ENCODE assay signal across 10 cellular contexts in genomic region chr1:156898151-156898550, GRCh38. TPM values are rescaled to one million over a fixed set of nuclear protein-coding genes. Genes with fewer than 3 reads are reported as not detected.
DNase-seq lines count a peak whose midpoint lies in the region; ATAC-seq and TF ChIP-seq lines count a peak whose summit lies in the region.
"Had no signal": no experiment of that assay in that cellular context is flagged by ENCODE, and none has a peak within 500 bp of the region (broad histone marks: within the 10 kb centered on the region; RNA-seq: fewer than 3 reads in every experiment).

No MANE protein-coding gene starts in this region.

- H3K36me3 Mint-ChIP-seq in activated naive CD8-positive, alpha-beta T cell treated with anti-CD3 and anti-CD28 coated beads for 36 hours = no peaks in the 10 kb centered on the region
- no peaks in the 10 kb centered on the region for H3K36me3 Mint-ChIP-seq in activated naive CD8-positive, alpha-beta T cell treated with anti-CD3 and anti-CD28 coated beads, Interleukin-2, amount 50 U/mL, for 24 hours (ENCODE audit: low read depth)

- no peak overlapping the region for H3K27ac Mint-ChIP-seq in activated naive CD8-positive, alpha-beta T cell treated with anti-CD3 and anti-CD28 coated beads for 36 hours
- H3K27ac Mint-ChIP-seq in activated naive CD8-positive, alpha-beta T cell treated with anti-CD3 and anti-CD28 coated beads, Interleukin-2, amount 50 U/mL, for 24 hours = no peak overlapping the region

- peaks cover 51% of the 10 kb centered on the region for H3K27me3 Mint-ChIP-seq in activated naive CD8-positive, alpha-beta T cell treated with anti-CD3 and anti-CD28 coated beads for 36 hours
- H3K27me3 Mint-ChIP-seq in activated naive CD8-positive, alpha-beta T cell treated with anti-CD3 and anti-CD28 coated beads, Interleukin-2, amount 50 U/mL, for 24 hours = peaks cover 43% of the 10 kb centered on the region

- no peaks in the 10 kb centered on the region for H3K27me3 ChIP-seq in vagina

- no peaks in the 10 kb centered on the region for H3K9me3 ChIP-seq in vagina

- peak; percentile 20 for DNase-seq in activated naive CD8-positive, alpha-beta T cell treated with anti-CD3 and anti-CD28 coated beads for 36 hours
- no peak for DNase-seq in activated naive CD8-positive, alpha-beta T cell treated with anti-CD3 and anti-CD28 coated beads, Interleukin-2, amount 50 U/mL, for 24 hours
- DNase-seq in dermis blood vessel endothelial cell (peak; percentile 97), lung microvascular endothelial cell (ENCODE audit: low read depth in 2 of 2) (peak; percentile 96 to 98), vagina (ENCODE audit: extremely low spot score in 2 of 2) (no peak), lower leg skin (ENCODE audit: low spot score in 2 of 2) (no peak), NCI-H82 (lab: John Stamatoyannopoulos, UW) (no peak)
- no peak for DNase-seq in activated CD4-positive, alpha-beta T cell treated with anti-CD3 and anti-CD28 coated beads, Interleukin-2, amount 50 U/mL, for 1 hour
- DNase-seq: NK-92 treated with Interleukin-12 subunit alpha and Interleukin-12 subunit beta, amount 100 ng/mL, for 24 hours; stimulated activated CD4-positive, alpha-beta T cell treated with anti-CD3 and anti-CD28 coated beads, Interleukin-4, amount 100 ng/mL, for 4 hours had no signal

- ATAC-seq in activated naive CD8-positive, alpha-beta T cell treated with anti-CD3 and anti-CD28 coated beads, Interleukin-2, amount 50 U/mL, for 24 hours = no peak

- no peak for TF ChIP-seq CTCF in vagina (IDR thresholded peaks at IDR 0.05)
- no peak for TF ChIP-seq CTCF in lower leg skin (IDR thresholded peaks at IDR 0.05)

- peaks cover 11% of the 10 kb centered on the region for H3K4me1 Mint-ChIP-seq in activated naive CD8-positive, alpha-beta T cell treated with anti-CD3 and anti-CD28 coated beads for 36 hours
- peaks cover 6% of the 10 kb centered on the region for H3K4me1 Mint-ChIP-seq in activated naive CD8-positive, alpha-beta T cell treated with anti-CD3 and anti-CD28 coated beads, Interleukin-2, amount 50 U/mL, for 24 hours

- H3K4me1 ChIP-seq in vagina = peaks cover 59% of the 10 kb centered on the region

- no peaks in the 10 kb centered on the region for H3K9me3 Mint-ChIP-seq in activated naive CD8-positive, alpha-beta T cell treated with anti-CD3 and anti-CD28 coated beads for 36 hours
- H3K9me3 Mint-ChIP-seq in activated naive CD8-positive, alpha-beta T cell treated with anti-CD3 and anti-CD28 coated beads, Interleukin-2, amount 50 U/mL, for 24 hours = no peaks in the 10 kb centered on the region

- TF ChIP-seq POLR2A in vagina (IDR thresholded peaks at IDR 0.05) (no peak), lower leg skin (IDR thresholded peaks at IDR 0.05) (no peak)

- WGBS in lower leg skin, 2 donors = 59% methylated on average over 12 to 13 of the region's 13 CpGs

- no peaks in the 10 kb centered on the region for H3K36me3 ChIP-seq in vagina

- H3K4me3 ChIP-seq in vagina = no peak overlapping the region
- H3K4me3 ChIP-seq in lower leg skin (ENCODE audit: low read depth, poor library complexity, severe bottlenecking) = no peak overlapping the region

- peak overlapping the region; percentile 89 for H3K27ac ChIP-seq in vagina

- intact Hi-C loops in vagina (cut with DNase I) (no loop called here), lower leg skin (cut with DNase I; ENCODE audit: low total_unique reads) (no loop called here)

- no peak overlapping the region for H3K4me3 Mint-ChIP-seq in activated naive CD8-positive, alpha-beta T cell treated with anti-CD3 and anti-CD28 coated beads for 36 hours
- no peak overlapping the region for H3K4me3 Mint-ChIP-seq in activated naive CD8-positive, alpha-beta T cell treated with anti-CD3 and anti-CD28 coated beads, Interleukin-2, amount 50 U/mL, for 24 hours

RNA-seq across cellular contexts. Expression of gene PEAR1, which starts 4.6 kb away (rescaled TPM):
- total RNA-seq in activated naive CD8-positive, alpha-beta T cell treated with anti-CD3 and anti-CD28 coated beads for 36 hours = not detected
- total RNA-seq in dermis blood vessel endothelial cell = 19.1 and 53.5 TPM in 2 replicates
- 10.2 and 16.3 TPM in 2 replicates for total RNA-seq in lung microvascular endothelial cell
- total RNA-seq in vagina = 11.5 TPM
- total RNA-seq in lower leg skin = 10 to 100 TPM in 1 of 4 donors, 1 to 10 TPM in 3; 2.1 to 10.2 (median 6.6) TPM

RNA-seq across cellular contexts. Expression of gene LRRC71, which starts 22.3 kb away (rescaled TPM):
- not detected for total RNA-seq in activated naive CD8-positive, alpha-beta T cell treated with anti-CD3 and anti-CD28 coated beads for 36 hours
- total RNA-seq in dermis blood vessel endothelial cell = 0.14 and 0.34 TPM in 2 replicates
- under 0.01 TPM in 2 replicates for total RNA-seq in lung microvascular endothelial cell
- not detected for total RNA-seq in vagina
- total RNA-seq in lower leg skin = not detected

RNA-seq across cellular contexts. Expression of gene NTRK1, which starts 37.5 kb away (rescaled TPM):
- 1 to 10 TPM; 3.4 to 4.0 TPM for total RNA-seq in activated naive CD8-positive, alpha-beta T cell treated with anti-CD3 and anti-CD28 coated beads for 36 hours
- total RNA-seq in dermis blood vessel endothelial cell (not detected in 2 replicates), lung microvascular endothelial cell (not detected in 2 replicates), vagina (2.9 TPM), lower leg skin (under 1 TPM in 1 of 4 donors, not detected in 3; 0.23 TPM)

RNA-seq across cellular contexts. Expression of gene INSRR, which starts 39.2 kb away (rescaled TPM):
- total RNA-seq in activated naive CD8-positive, alpha-beta T cell treated with anti-CD3 and anti-CD28 coated beads for 36 hours = under 1 TPM; 0.12 to 0.20 TPM
- total RNA-seq in dermis blood vessel endothelial cell (not detected in 2 replicates), lung microvascular endothelial cell (not detected in 2 replicates), vagina (not detected), lower leg skin (not detected)

Comparison
In these comparisons a context has a peak if more than half of its experiments do, and no peak if none do; other contexts are left out.
1. DNase-seq: peak in activated naive CD8-positive, alpha-beta T cell treated with anti-CD3 and anti-CD28 coated beads for 36 hours (single experiment), dermis blood vessel endothelial cell (single experiment) and lung microvascular endothelial cell (2 of 2); none in activated naive CD8-positive, alpha-beta T cell treated with anti-CD3 and anti-CD28 coated beads, Interleukin-2, amount 50 U/mL, for 24 hours (single experiment), vagina (0 of 2), activated CD4-positive, alpha-beta T cell treated with anti-CD3 and anti-CD28 coated beads, Interleukin-2, amount 50 U/mL, for 1 hour (single experiment), lower leg skin (0 of 2) and NCI-H82 (single experiment).